Comparison of ENCODE assay signal across 8 cellular contexts in genomic region chr7:30412810-30413504, GRCh38.
DNase-seq lines count a peak whose midpoint lies in the region; ATAC-seq and TF ChIP-seq lines count a peak whose summit lies in the region.

No MANE protein-coding gene starts in this region.

- no peak overlapping the region for H3K4me3 ChIP-seq in BJ (ENCODE audit: low read depth, low read length)
- no peak overlapping the region for H3K4me3 ChIP-seq in H7 (ENCODE audit: insufficient read depth, low read depth, low read length)
- H3K4me3 ChIP-seq in NT2/D1 (ENCODE audit: insufficient read length, low read depth), result no peak overlapping the region
- no peak overlapping the region for H3K4me3 ChIP-seq in coronary artery
- no peak overlapping the region for H3K4me3 ChIP-seq in upper lobe of left lung

- H3K36me3 ChIP-seq in BJ (ENCODE audit: control insufficient read depth, insufficient read depth, low read length) (no peaks in the 10 kb centered on the region), H7 (replicated peaks; ENCODE audit: control insufficient read depth, insufficient read depth, low read length) (no peaks in the 10 kb centered on the region), NT2/D1 (ENCODE audit: insufficient read depth, insufficient read length, low read length) (no peaks in the 10 kb centered on the region), upper lobe of left lung (no peaks in the 10 kb centered on the region)

- no peak for TF ChIP-seq POLR2A in upper lobe of left lung (IDR thresholded peaks at IDR 0.05)

- TF ChIP-seq EP300 in upper lobe of left lung (IDR thresholded peaks at IDR 0.05), result no peak

- WGBS in upper lobe of left lung, 2 donors, result 48% methylated on average over 5 of the region's 5 CpGs

- ATAC-seq in upper lobe of left lung (ENCODE audit: low FRiP score in 2 of 2), result peak; percentile 82 to 89

- TF ChIP-seq CTCF in BJ (IDR thresholded peaks at IDR 0.05; ENCODE audit: insufficient read depth, low read depth, low read length) (peak; percentile 54), coronary artery (IDR thresholded peaks at IDR 0.05) (peak; percentile 28), upper lobe of left lung (IDR thresholded peaks at IDR 0.05) (peak; percentile 17 to 85 (median 61))

- H3K27me3 ChIP-seq in BJ (ENCODE audit: control insufficient read depth, insufficient read depth, low read length), result no peaks in the 10 kb centered on the region
- no peaks in the 10 kb centered on the region for H3K27me3 ChIP-seq in H7 (ENCODE audit: control insufficient read depth, insufficient read depth, low read length)
- no peaks in the 10 kb centered on the region for H3K27me3 ChIP-seq in NT2/D1 (ENCODE audit: insufficient read depth, insufficient read length)
- H3K27me3 ChIP-seq in upper lobe of left lung, result no peaks in the 10 kb centered on the region

- H3K27ac ChIP-seq in coronary artery (no peak overlapping the region), upper lobe of left lung (no peak overlapping the region)

- H3K9ac ChIP-seq in NT2/D1 (ENCODE audit: insufficient read length, low read depth), result no peak overlapping the region

- POLR2A ChIA-PET in BJ (lab: Charles Lee), result no interaction called here

- H3K4me1 ChIP-seq in NT2/D1 (ENCODE audit: insufficient read depth, insufficient read length) (no peaks in the 10 kb centered on the region), upper lobe of left lung (peaks cover 0 to 8% (median 2%) of the 10 kb centered on the region in 4 donors)

- DNase-seq in BJ (ENCODE audit: low read depth) (peak; percentile 42), H7 (peak; percentile 74), NT2/D1 (ENCODE audit: low read depth, low spot score) (peak; percentile 84), coronary artery (ENCODE audit: low spot score) (no peak), left kidney (ENCODE audit: low read depth, low spot score) (peak; percentile 89), upper lobe of left lung (peak in 1 of 2 donors; percentile 50), GOT3 (lab: John Stamatoyannopoulos, UW) (no peak), activated gamma-delta T cell (lab: John Stamatoyannopoulos, UW) (no peak)

- H3K9me3 ChIP-seq in NT2/D1 (ENCODE audit: insufficient read depth, low read length) (peaks cover 11% of the 10 kb centered on the region; the same call in 1 of the 2 replicates), upper lobe of left lung (no peaks in the 10 kb centered on the region)

- CTCF ChIA-PET in BJ (lab: Yijun Ruan, JAX), result interaction anchor here (0.6 to 5.7 kb wide), 18 partner anchors 9 to 258 kb away, joined by 3 to 79 read pairs (median 4); no protein-coding TSS in a partner anchor

Comparison
In these comparisons a context has a peak if more than half of its experiments do, and no peak if none do; other contexts are left out.
1. DNase-seq: peak in BJ (single experiment), H7 (single experiment), NT2/D1 (single experiment) and left kidney (single experiment); none in coronary artery (single experiment), GOT3 (single experiment) and activated gamma-delta T cell (single experiment).
2. Peak in every context shown above with its lines, with median percentiles within 50 percentile points of each other: CTCF ChIP-seq.